10 cellular contexts compared by ENCODE assay signal in genomic region chr4:184688447-184688846, GRCh38. TPM values are rescaled to one million over a fixed set of nuclear protein-coding genes. Genes with fewer than 3 reads are reported as not detected.
DNase-seq lines count a peak whose midpoint lies in the region; ATAC-seq and TF ChIP-seq lines count a peak whose summit lies in the region.
"Had no signal": no experiment of that assay in that cellular context is flagged by ENCODE, and none has a peak within 500 bp of the region (broad histone marks: within the 10 kb centered on the region; RNA-seq: fewer than 3 reads in every experiment).

No MANE protein-coding gene starts in this region.

- H3K27me3 ChIP-seq in skeletal muscle satellite cell (ENCODE audit: control insufficient read depth, insufficient read depth, low read length) = no peaks in the 10 kb centered on the region
- H3K27me3 ChIP-seq in gastroesophageal sphincter = no peaks in the 10 kb centered on the region
- H3K27me3 ChIP-seq: BLaER1 had no signal

- H3K4me2 ChIP-seq in skeletal muscle satellite cell (ENCODE audit: low read length) = peak overlapping the region; percentile 24
- H3K4me2 ChIP-seq: BLaER1 had no signal

- H3K9ac ChIP-seq in skeletal muscle satellite cell (ENCODE audit: low read depth, low read length) = peak overlapping the region; percentile 40
- H3K9ac ChIP-seq: BLaER1 had no signal

- H3K27ac Mint-ChIP-seq in T-helper 2 cell treated with Interferon-gamma antibody and Interleukin-4, amounts not matched to agents 5 μg/mL and 100 μg/mL, for 36 hours = peak overlapping the region; percentile 34

- H3K4me1 ChIP-seq in skeletal muscle satellite cell (ENCODE audit: control insufficient read depth, insufficient read depth, low read length) (peaks cover 23% of the 10 kb centered on the region), gastroesophageal sphincter (no peaks in the 10 kb centered on the region)

- no peak overlapping the region for H3K4me3 Mint-ChIP-seq in T-helper 2 cell treated with Interferon-gamma antibody and Interleukin-4, amounts not matched to agents 5 μg/mL and 100 μg/mL, for 36 hours

- H3K4me3 ChIP-seq in skeletal muscle satellite cell (ENCODE audit: low read length) (no peak overlapping the region), gastroesophageal sphincter (no peak overlapping the region)
- H3K4me3 ChIP-seq: BLaER1 had no signal

- H3K4me1 Mint-ChIP-seq in T-helper 2 cell treated with Interferon-gamma antibody and Interleukin-4, amounts not matched to agents 5 μg/mL and 100 μg/mL, for 36 hours (ENCODE audit: low read depth) = peaks cover 14% of the 10 kb centered on the region

- H3K9me3 Mint-ChIP-seq in T-helper 2 cell treated with Interferon-gamma antibody and Interleukin-4, amounts not matched to agents 5 μg/mL and 100 μg/mL, for 36 hours = no peaks in the 10 kb centered on the region

- TF ChIP-seq POLR2A in gastroesophageal sphincter (IDR thresholded peaks at IDR 0.05) = no peak

- no peaks in the 10 kb centered on the region for H3K27me3 Mint-ChIP-seq in T-helper 2 cell treated with Interferon-gamma antibody and Interleukin-4, amounts not matched to agents 5 μg/mL and 100 μg/mL, for 36 hours (ENCODE audit: low read depth)

- 42 to 61% methylated on average over 7 to 11 of the region's 11 CpGs for WGBS in gastroesophageal sphincter (ENCODE audit: low coverage in 1 of 2), 2 donors

- H3K27ac ChIP-seq in gastroesophageal sphincter = no peak overlapping the region
- H3K27ac ChIP-seq: BLaER1 had no signal

- no peak for ATAC-seq in gastroesophageal sphincter
- no peak for ATAC-seq in GM21423 (IDR thresholded peaks at IDR 0.05; ENCODE audit: unreplicated experiment)

- TF ChIP-seq EP300 in gastroesophageal sphincter (IDR thresholded peaks at IDR 0.05) = no peak

- H3K36me3 ChIP-seq in skeletal muscle satellite cell (ENCODE audit: insufficient read depth, low read length) (peaks cover 15% of the 10 kb centered on the region), gastroesophageal sphincter (peaks cover 0 to 52% of the 10 kb centered on the region in 2 donors)

- H3K36me3 Mint-ChIP-seq in T-helper 2 cell treated with Interferon-gamma antibody and Interleukin-4, amounts not matched to agents 5 μg/mL and 100 μg/mL, for 36 hours (ENCODE audit: low read depth) = peaks cover 16% of the 10 kb centered on the region

- peak; percentile 18 for DNase-seq in T-helper 2 cell treated with Interferon-gamma antibody and Interleukin-4, amounts not matched to agents 5 μg/mL and 100 μg/mL, for 36 hours (ENCODE audit: low spot score)
- DNase-seq in T-helper 2 cell (no peak), RPMI7951 (ENCODE audit: low read depth) (peak; percentile 83), fibroblast of gingiva (ENCODE audit: low read depth) (peak; percentile 70)
- DNase-seq in activated effector memory CD4-positive, alpha-beta T cell treated with anti-CD3 and anti-CD28 coated beads, Interleukin-2, amount 50 U/mL, for 16 hours = no peak
- DNase-seq: NCI-H1048 had no signal

- TF ChIP-seq CTCF in gastroesophageal sphincter (IDR thresholded peaks at IDR 0.05) = no peak

- H3K9me3 ChIP-seq in skeletal muscle satellite cell (replicated peaks; ENCODE audit: low read length) = no peaks in the 10 kb centered on the region
- H3K9me3 ChIP-seq in gastroesophageal sphincter = no peaks in the 10 kb centered on the region
- H3K9me3 ChIP-seq: BLaER1 had no signal

RNA-seq across cellular contexts. Expression of gene PRIMPOL, which starts 38.9 kb away (rescaled TPM):
- total RNA-seq in RPMI7951 (2014; rRNA removed; shearing (Covaris generic)) = 23.7 and 30.9 TPM in 2 replicates
- 13.1 and 15.2 TPM in 2 replicates for total RNA-seq in skeletal muscle satellite cell (2012; rRNA removed)
- 10 to 100 TPM; 14.2 to 21.6 (median 16.9) TPM for total RNA-seq in gastroesophageal sphincter

RNA-seq across cellular contexts. Expression of gene CASP3, which starts 39.2 kb away (rescaled TPM):
- total RNA-seq in RPMI7951 (2014; rRNA removed; shearing (Covaris generic)) = 50.8 and 56.1 TPM in 2 replicates
- 34.5 and 41.7 TPM in 2 replicates for total RNA-seq in skeletal muscle satellite cell (2012; rRNA removed)
- total RNA-seq in gastroesophageal sphincter = 10 to 100 TPM; 12.1 to 28.5 (median 14.7) TPM

RNA-seq across cellular contexts. Expression of gene CENPU, which starts 45.4 kb away (rescaled TPM):
- 77.7 and 93.6 TPM in 2 replicates for total RNA-seq in RPMI7951 (2014; rRNA removed; shearing (Covaris generic))
- 9.6 TPM in 2 replicates for total RNA-seq in skeletal muscle satellite cell (2012; rRNA removed)
- total RNA-seq in gastroesophageal sphincter = 1 to 10 TPM in 2 of 4 donors, under 1 TPM in 1, not detected in 1; 0.54 to 8.0 (median 1.1) TPM

Comparison
In these comparisons a context has a peak if more than half of its experiments do, and no peak if none do; other contexts are left out.
1. DNase-seq: peak in T-helper 2 cell treated with Interferon-gamma antibody and Interleukin-4, amounts not matched to agents 5 μg/mL and 100 μg/mL, for 36 hours (single experiment), RPMI7951 (single experiment) and fibroblast of gingiva (single experiment); none in T-helper 2 cell (0 of 5) and activated effector memory CD4-positive, alpha-beta T cell treated with anti-CD3 and anti-CD28 coated beads, Interleukin-2, amount 50 U/mL, for 16 hours (single experiment).